In the genomic region with DNA sequence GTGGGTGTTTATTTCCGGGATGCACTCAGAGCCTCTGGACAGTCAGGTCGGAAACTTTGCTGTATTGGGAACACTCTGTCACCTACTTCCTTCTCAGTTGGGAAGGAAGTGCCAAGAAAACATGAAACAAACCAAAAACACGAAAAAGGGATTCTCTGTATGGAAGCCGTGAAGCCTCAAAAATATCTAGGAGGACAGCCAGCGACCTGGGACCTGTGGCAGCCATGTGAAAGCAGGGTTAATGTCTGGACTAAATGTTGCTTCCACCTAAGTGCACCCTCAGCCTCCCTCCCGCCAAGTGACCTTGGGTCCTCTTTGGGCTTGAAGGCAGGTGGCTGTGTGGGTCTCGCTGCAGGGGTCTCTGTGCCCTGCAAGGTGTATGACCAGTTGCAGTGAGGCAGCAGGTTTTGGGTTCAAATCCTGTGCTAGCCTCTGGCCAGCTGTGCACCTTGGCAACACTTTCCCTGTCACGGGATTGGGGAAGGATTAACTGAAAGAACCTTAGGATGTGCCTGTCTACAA, we compare ENCODE assay signal across 8 cellular contexts. TPM values are rescaled to one million over a fixed set of nuclear protein-coding genes. Genes with fewer than 3 reads are reported as not detected.
DNase-seq lines count a peak whose midpoint lies in the region; ATAC-seq, FAIRE-seq and TF ChIP-seq lines count a peak whose summit lies in the region.

No MANE protein-coding gene starts in this region.

- peak overlapping the region; percentile 84 to 97 (median 92) for H3K27ac Mint-ChIP-seq in CD8-positive, alpha-beta memory T cell
- peak overlapping the region; percentile 94 for H3K27ac Mint-ChIP-seq in effector memory CD8-positive, alpha-beta T cell
- peak overlapping the region; percentile 42 for H3K27ac Mint-ChIP-seq in nephron progenitor cell

- no peak for TF ChIP-seq POLR2A in NB4 (IDR thresholded peaks at IDR 0.05; ENCODE audit: extremely low read depth, insufficient read length)

- CTCF ChIA-PET in CD8-positive, alpha-beta memory T cell (lab: Charles Lee), result no interaction called here

- FAIRE-seq in GM19239 (lab: Jason Lieb, UNC), result no peak

- peak overlapping the region; percentile 85 to 97 (median 90) for H3K4me3 Mint-ChIP-seq in CD8-positive, alpha-beta memory T cell
- H3K4me3 Mint-ChIP-seq in effector memory CD8-positive, alpha-beta T cell, result peak overlapping the region; percentile 88 to 90
- peak overlapping the region; percentile 91 for H3K4me3 Mint-ChIP-seq in nephron progenitor cell

- peak overlapping the region; percentile 81 for H3K27ac ChIP-seq in CD8-positive, alpha-beta memory T cell (ENCODE audit: low read depth, low read length)

- POLR2A ChIA-PET in CD8-positive, alpha-beta memory T cell (lab: Charles Lee), result no interaction called here

- no peaks in the 10 kb centered on the region for H3K27me3 ChIP-seq in CD8-positive, alpha-beta memory T cell (ENCODE audit: insufficient read depth, low read length, poor library complexity, severe bottlenecking)

- no peak for TF ChIP-seq CTCF in NB4 (IDR thresholded peaks at IDR 0.05; ENCODE audit: low read depth, low read length)
- TF ChIP-seq CTCF in nephron progenitor cell (IDR thresholded peaks at IDR 0.05), result no peak

- peaks cover 13% of the 10 kb centered on the region for H3K4me1 ChIP-seq in CD8-positive, alpha-beta memory T cell (ENCODE audit: insufficient read depth, low read length)

- H3K4me1 Mint-ChIP-seq in CD8-positive, alpha-beta memory T cell, result peaks cover 18 to 37% (median 20%) of the 10 kb centered on the region in 3 donors
- peaks cover 19% of the 10 kb centered on the region in 2 donors for H3K4me1 Mint-ChIP-seq in effector memory CD8-positive, alpha-beta T cell (ENCODE audit: low read depth in 2 of 2)
- H3K4me1 Mint-ChIP-seq in nephron progenitor cell, result peaks cover 25% of the 10 kb centered on the region

- no peaks in the 10 kb centered on the region for H3K9me3 Mint-ChIP-seq in CD8-positive, alpha-beta memory T cell
- H3K9me3 Mint-ChIP-seq in effector memory CD8-positive, alpha-beta T cell, result no peaks in the 10 kb centered on the region
- no peaks in the 10 kb centered on the region for H3K9me3 Mint-ChIP-seq in nephron progenitor cell

- no peaks in the 10 kb centered on the region for H3K36me3 ChIP-seq in CD8-positive, alpha-beta memory T cell (ENCODE audit: insufficient read depth, low read length)

- no peak for ATAC-seq in effector memory CD8-positive, alpha-beta T cell (replicated peaks)
- ATAC-seq in HG02798 (IDR thresholded peaks at IDR 0.05; ENCODE audit: poor library complexity, unreplicated experiment), result no peak

- no peaks in the 10 kb centered on the region for H3K9me3 ChIP-seq in CD8-positive, alpha-beta memory T cell (ENCODE audit: low read length)

- no peaks in the 10 kb centered on the region for H3K27me3 Mint-ChIP-seq in CD8-positive, alpha-beta memory T cell
- no peaks in the 10 kb centered on the region for H3K27me3 Mint-ChIP-seq in effector memory CD8-positive, alpha-beta T cell
- H3K27me3 Mint-ChIP-seq in nephron progenitor cell (ENCODE audit: low read depth, poor library complexity), result peaks cover 3% of the 10 kb centered on the region

- peak overlapping the region; percentile 91 for H3K4me3 ChIP-seq in CD8-positive, alpha-beta memory T cell (ENCODE audit: low read length)
- H3K4me3 ChIP-seq in NB4 (ENCODE audit: low read depth, low read length), result peak overlapping the region; percentile 71

- peaks cover 0 to 10% (median 0%) of the 10 kb centered on the region in 3 donors for H3K36me3 Mint-ChIP-seq in CD8-positive, alpha-beta memory T cell
- H3K36me3 Mint-ChIP-seq in effector memory CD8-positive, alpha-beta T cell (ENCODE audit: insufficient read depth), result peaks cover 16% of the 10 kb centered on the region
- peaks cover 22% of the 10 kb centered on the region for H3K36me3 Mint-ChIP-seq in nephron progenitor cell (ENCODE audit: low read depth)

- DNase-seq in CD8-positive, alpha-beta memory T cell, result no peak
- DNase-seq in NB4 (ENCODE audit: low read depth), result no peak
- DNase-seq in effector memory CD8-positive, alpha-beta T cell, result no peak
- DNase-seq in nephron progenitor cell, result no peak
- no peak for DNase-seq in DMS 273 (lab: John Stamatoyannopoulos, UW; ENCODE audit: unreplicated experiment)
- DNase-seq in iPS-NIHi11 (ENCODE audit: low spot score), result no peak
- no peak for DNase-seq in GM19239 (ENCODE audit: insufficient read length, low spot score)

RNA-seq across cellular contexts. Expression of gene MAVS, which starts 0.8 kb away (rescaled TPM):
- 10 to 100 TPM; 34.3 to 34.8 TPM for total RNA-seq in CD8-positive, alpha-beta memory T cell
- polyA plus RNA-seq in CD8-positive, alpha-beta memory T cell, result 8.1 TPM

RNA-seq across cellular contexts. Expression of gene AP5S1, which starts 27.1 kb away (rescaled TPM):
- 10 to 100 TPM; 14.0 to 15.7 TPM for total RNA-seq in CD8-positive, alpha-beta memory T cell
- polyA plus RNA-seq in CD8-positive, alpha-beta memory T cell, result 18.4 TPM

RNA-seq across cellular contexts. Expression of gene PANK2, which starts 41.7 kb away (rescaled TPM):
- 10 to 100 TPM; 58.1 to 62.3 TPM for total RNA-seq in CD8-positive, alpha-beta memory T cell
- polyA plus RNA-seq in CD8-positive, alpha-beta memory T cell, result 51.0 TPM

RNA-seq across cellular contexts. Expression of gene CDC25B, which starts 51.4 kb away (rescaled TPM):
- 10 to 100 TPM; 78.0 to 81.6 TPM for total RNA-seq in CD8-positive, alpha-beta memory T cell
- 61.6 TPM for polyA plus RNA-seq in CD8-positive, alpha-beta memory T cell

Comparison
In these comparisons a context has a peak if more than half of its experiments do, and no peak if none do; other contexts are left out.
1. H3K27ac Mint-ChIP-seq: peak in every context shown above with its lines; median percentile 94 in effector memory CD8-positive, alpha-beta T cell; 92 in CD8-positive, alpha-beta memory T cell; 42 in nephron progenitor cell.